Comparison of ENCODE assay signal across 11 cellular contexts in the genomic region with DNA sequence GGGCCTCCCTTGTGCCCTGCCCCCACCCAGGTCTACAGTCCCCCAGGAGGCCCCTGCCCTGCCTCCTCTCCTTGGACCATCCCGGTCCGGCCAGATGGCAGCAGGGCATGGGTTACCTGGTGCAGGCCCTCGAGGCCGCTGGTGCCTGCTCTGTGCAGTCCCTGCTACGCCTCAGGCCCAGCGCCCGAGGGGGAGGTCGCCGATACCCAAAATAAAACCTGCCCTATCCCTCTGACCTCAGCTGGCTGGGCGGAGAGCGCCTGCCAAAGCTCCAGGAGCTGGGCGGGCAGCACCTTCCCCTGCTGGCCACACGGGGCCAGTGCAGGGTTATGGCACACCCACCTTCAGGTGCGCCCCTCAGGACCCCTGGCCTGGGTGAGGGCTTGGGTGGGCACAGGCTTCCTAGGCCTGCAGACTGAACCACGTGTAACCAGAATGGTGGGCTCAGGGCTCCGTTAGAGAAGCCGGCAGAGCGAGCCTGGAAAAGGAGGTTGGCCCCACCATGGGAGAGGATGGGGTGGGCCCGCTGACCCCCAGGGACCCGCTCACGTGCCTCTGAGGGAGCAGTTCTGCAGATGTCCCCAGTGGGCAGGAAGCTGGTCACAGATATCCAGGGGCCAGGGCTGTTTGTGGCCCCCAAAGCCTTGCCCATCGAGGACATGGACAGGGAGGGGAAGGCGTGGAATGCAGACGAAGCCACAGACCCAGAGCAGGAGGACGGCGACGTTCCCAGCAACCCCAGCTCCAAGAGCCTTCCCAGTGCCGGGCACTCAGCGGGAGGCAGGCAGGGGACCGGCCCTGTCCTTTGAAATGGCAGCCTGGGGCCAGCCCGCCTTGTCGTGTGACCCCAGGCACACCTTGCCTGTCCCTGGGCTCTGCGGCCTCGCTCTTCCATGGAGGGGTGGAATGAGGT. TPM values are rescaled to one million over a fixed set of nuclear protein-coding genes. Genes with fewer than 3 reads are reported as not detected.
A peak's percentile ranks its signal among the peaks of the same experiment; 100 is the strongest.
DNase-seq lines count a peak whose midpoint lies in the region; ATAC-seq and TF ChIP-seq lines count a peak whose summit lies in the region.
"Had no signal": no experiment of that assay in that cellular context is flagged by ENCODE, and none has a peak within 500 bp of the region (broad histone marks: within the 10 kb centered on the region; RNA-seq: fewer than 3 reads in every experiment).

No MANE protein-coding gene starts in this region.

- CTCF ChIA-PET in AG04450 (lab: Charles Lee) = no interaction called here

- H3K36me3 ChIP-seq in GM23338 (ENCODE audit: insufficient read depth) (no peaks in the 10 kb centered on the region), colonic mucosa (no peaks in the 10 kb centered on the region), mucosa of descending colon (ENCODE audit: low read depth) (no peaks in the 10 kb centered on the region)

- DNase-seq in AG04450 (ENCODE audit: low read depth, low spot score) (no peak), GM23338 (ENCODE audit: low spot score) (peak; percentile 59), colonic mucosa (no peak), mucosa of descending colon (peak in 1 of 3 donors; percentile 51), globus pallidus (ENCODE audit: low spot score) (no peak), HPDE6-E6E7 (ENCODE audit: extremely low spot score) (no peak), hypothalamus (lab: John Stamatoyannopoulos, UW) (no peak)
- DNase-seq: activated gamma-delta T cell; GDM1; NK-92 treated with Interleukin-12 subunit alpha and Interleukin-12 subunit beta, amount 100 ng/mL, for 24 hours had no signal

- H3K4me1 ChIP-seq in GM23338 (ENCODE audit: insufficient read depth) = no peaks in the 10 kb centered on the region
- no peaks in the 10 kb centered on the region for H3K4me1 ChIP-seq in colonic mucosa
- no peaks in the 10 kb centered on the region for H3K4me1 ChIP-seq in mucosa of descending colon (ENCODE audit: low read depth)

- H3K4me3 ChIP-seq in AG04450 (ENCODE audit: low read depth, low read length) (no peak overlapping the region), GM23338 (no peak overlapping the region), colonic mucosa (no peak overlapping the region), mucosa of descending colon (no peak overlapping the region)

- H3K9me3 ChIP-seq in AG04450 (ENCODE audit: control insufficient read depth, insufficient read depth, low read length) (no peaks in the 10 kb centered on the region; the same call in 1 of the 2 replicates), colonic mucosa (no peaks in the 10 kb centered on the region), mucosa of descending colon (no peaks in the 10 kb centered on the region)

- no peak overlapping the region for H3K27ac Mint-ChIP-seq in GM23338

- H3K27me3 Mint-ChIP-seq in GM23338 (ENCODE audit: insufficient read depth, low read depth, poor library complexity) = peaks cover 5% of the 10 kb centered on the region

- no peak overlapping the region for H3K4me2 ChIP-seq in GM23338

- no peaks in the 10 kb centered on the region; the same call in 2 of the 3 replicates for H3K36me3 Mint-ChIP-seq in GM23338 (ENCODE audit: low read depth)

- ATAC-seq in GM23338 = peak; percentile 93
- ATAC-seq in mucosa of descending colon = peak; percentile 42
- no peak for ATAC-seq in GM21390 (IDR thresholded peaks at IDR 0.05; ENCODE audit: unreplicated experiment)

- H3K4me1 Mint-ChIP-seq in GM23338 = no peaks in the 10 kb centered on the region

- no peak overlapping the region for H3K4me3 Mint-ChIP-seq in GM23338

- H4K20me1 ChIP-seq in GM23338 (replicated peaks; ENCODE audit: insufficient read depth) = no peaks in the 10 kb centered on the region

- H3K9ac ChIP-seq in colonic mucosa (ENCODE audit: low read depth in 2 of 2, low read length in 2 of 2) = no peak overlapping the region

- H3K27me3 ChIP-seq in AG04450 (ENCODE audit: control insufficient read depth, insufficient read depth, low read length) (peaks cover 17% of the 10 kb centered on the region), GM23338 (ENCODE audit: insufficient read depth) (no peaks in the 10 kb centered on the region), colonic mucosa (no peaks in the 10 kb centered on the region)

- POLR2A ChIA-PET in AG04450 (lab: Yijun Ruan, JAX) = no interaction called here

- H3K27ac ChIP-seq in AG04450 (ENCODE audit: low read depth, low read length) (no peak overlapping the region), GM23338 (ENCODE audit: low read depth) (no peak overlapping the region), colonic mucosa (no peak overlapping the region)

- intact Hi-C loops in colonic mucosa (cut with DNase I) = loop anchor here (1.0 kb wide), 1 partner anchor 24 kb away; no protein-coding TSS in a partner anchor
- intact Hi-C loops in mucosa of descending colon (cut with DNase I, micrococcal nuclease) = loop anchor here in 1 of 2 donors (2.0 kb wide), 1 partner anchor 25 kb away; no protein-coding TSS in a partner anchor

- no peaks in the 10 kb centered on the region for H3F3A ChIP-seq in GM23338 (replicated peaks; ENCODE audit: low read depth)

- H3K9me2 ChIP-seq in GM23338 (ENCODE audit: insufficient read depth) = no peaks in the 10 kb centered on the region

- TF ChIP-seq CTCF in AG04450 (IDR thresholded peaks at IDR 0.05; ENCODE audit: low read depth, low read length) = peak; percentile 20; the same call in 1 of the 2 replicates
- TF ChIP-seq CTCF in GM23338 (conservative IDR thresholded peaks at IDR 0.05; ENCODE audit: low read depth in 2 of 2) = peak; percentile 53 to 71
- peak; percentile 33 for TF ChIP-seq CTCF in colonic mucosa (IDR thresholded peaks at IDR 0.05)
- TF ChIP-seq CTCF in mucosa of descending colon (IDR thresholded peaks at IDR 0.05) = peak; percentile 20

- peaks cover 6% of the 10 kb centered on the region; the same call in 2 of the 3 replicates for H3K9me3 Mint-ChIP-seq in GM23338

- H3K79me2 ChIP-seq in GM23338 (replicated peaks; ENCODE audit: insufficient read depth) = no peaks in the 10 kb centered on the region

- H2AFZ ChIP-seq in GM23338 = no peak overlapping the region

TF ChIP-seq in GM23338, 12 proteins besides CTCF, POLR2A, EP300 and RAD21 (continues in another document):
- TF ChIP-seq JUNB (IDR thresholded peaks at IDR 0.05; ENCODE audit: unreplicated experiment) (no peak), POLR2AphosphoS5 (IDR thresholded peaks at IDR 0.05; ENCODE audit: low read depth) (no peak), ZNF331 (CRISPR knock-in tag; IDR thresholded peaks at IDR 0.05; ENCODE audit: low read depth) (no peak), CREB1 (CRISPR knock-in tag; IDR thresholded peaks at IDR 0.05; ENCODE audit: low read depth) (no peak), NANOG (IDR thresholded peaks at IDR 0.05; ENCODE audit: borderline replicate concordance) (no peak), STAT1 (IDR thresholded peaks at IDR 0.05; ENCODE audit: unreplicated experiment) (no peak)
- TF ChIP-seq, protein P1, sequence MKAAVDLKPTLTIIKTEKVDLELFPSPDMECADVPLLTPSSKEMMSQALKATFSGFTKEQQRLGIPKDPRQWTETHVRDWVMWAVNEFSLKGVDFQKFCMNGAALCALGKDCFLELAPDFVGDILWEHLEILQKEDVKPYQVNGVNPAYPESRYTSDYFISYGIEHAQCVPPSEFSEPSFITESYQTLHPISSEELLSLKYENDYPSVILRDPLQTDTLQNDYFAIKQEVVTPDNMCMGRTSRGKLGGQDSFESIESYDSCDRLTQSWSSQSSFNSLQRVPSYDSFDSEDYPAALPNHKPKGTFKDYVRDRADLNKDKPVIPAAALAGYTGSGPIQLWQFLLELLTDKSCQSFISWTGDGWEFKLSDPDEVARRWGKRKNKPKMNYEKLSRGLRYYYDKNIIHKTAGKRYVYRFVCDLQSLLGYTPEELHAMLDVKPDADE (IDR thresholded peaks at IDR 0.05) = no peak

RNA-seq across cellular contexts. Expression of a gene that starts 1.7 kb away (rescaled TPM):
- not detected in 2 replicates for polyA plus RNA-seq in AG04450 (2011; rRNA removed)
- not detected in 2 replicates for polyA minus RNA-seq in AG04450 (2011; rRNA and poly(A)+ RNA removed)
- total RNA-seq in GM23338 (2014; rRNA removed; shearing (Covaris generic)) = not detected in 2 replicates
- not detected in 2 replicates for polyA plus RNA-seq in GM23338 (2016; fragmentation: Nextera tagmentation; extraction: Ambion mirVana)
- under 1 TPM in 1 of 2 donors, not detected in 1; 0.72 TPM for total RNA-seq in colonic mucosa
- 1 to 10 TPM in 1 of 3 donors, under 1 TPM in 1, not detected in 1; 0.72 to 2.7 TPM for total RNA-seq in mucosa of descending colon

RNA-seq across cellular contexts. Expression of a gene that starts 26.1 kb away (rescaled TPM):
- polyA plus RNA-seq in AG04450 (2011; rRNA removed) (not detected in 2 replicates), GM23338 (2016; fragmentation: Nextera tagmentation; extraction: Ambion mirVana) (not detected in 2 replicates)
- polyA minus RNA-seq in AG04450 (2011; rRNA and poly(A)+ RNA removed) = not detected in 2 replicates
- 0.04 TPM in 1 of 2 replicates, not detected in the other for total RNA-seq in GM23338 (2014; rRNA removed; shearing (Covaris generic))
- total RNA-seq in colonic mucosa (not detected), mucosa of descending colon (not detected)

RNA-seq across cellular contexts. Expression of a gene that starts 29.4 kb away (rescaled TPM):
- polyA plus RNA-seq in AG04450 (2011; rRNA removed) (63.3 and 78.3 TPM in 2 replicates), GM23338 (2016; fragmentation: Nextera tagmentation; extraction: Ambion mirVana) (84.7 and 92.0 TPM in 2 replicates)
- 57.3 and 69.8 TPM in 2 replicates for polyA minus RNA-seq in AG04450 (2011; rRNA and poly(A)+ RNA removed)
- 63.3 and 91.5 TPM in 2 replicates for total RNA-seq in GM23338 (2014; rRNA removed; shearing (Covaris generic))
- total RNA-seq in colonic mucosa (100 to 1,000 TPM in 1 of 2 donors, 10 to 100 TPM in 1; 89.4 to 140 TPM), mucosa of descending colon (100 to 1,000 TPM in 1 of 3 donors, 10 to 100 TPM in 2; 42.5 to 105 (median 56.1) TPM)
